23 cellular contexts compared by ENCODE assay signal in genomic region chr6:107719160-107719559, GRCh38.
"Had no signal": no experiment of that assay in that cellular context is flagged by ENCODE, and none has a peak within 500 bp of the region (broad histone marks: within the 10 kb centered on the region; RNA-seq: fewer than 3 reads in every experiment).

No MANE protein-coding gene starts in this region.

- ATAC-seq: activated T-cell treated with anti-CD3 and anti-CD28 coated beads, Interleukin-2, amount 50 U/mL, for 72 hours; left cardiac atrium; left ventricle myocardium superior; right lobe of liver had no signal

- H3K27ac Mint-ChIP-seq: activated naive CD8-positive, alpha-beta T cell treated with anti-CD3 and anti-CD28 coated beads, Interleukin-2, amount 10 ng/mL, durations not matched to agents 7 days and 5 days; activated T-cell treated with anti-CD3 and anti-CD28 coated beads, Interleukin-2, amount 50 U/mL, for 72 hours; progenitor cell of endocrine pancreas had no signal

- H3K27me3 Mint-ChIP-seq: activated naive CD8-positive, alpha-beta T cell treated with anti-CD3 and anti-CD28 coated beads, Interleukin-2, amount 10 ng/mL, durations not matched to agents 7 days and 5 days had no signal

- H3K9me3 Mint-ChIP-seq: activated naive CD8-positive, alpha-beta T cell treated with anti-CD3 and anti-CD28 coated beads, Interleukin-2, amount 10 ng/mL, durations not matched to agents 7 days and 5 days; activated T-cell treated with anti-CD3 and anti-CD28 coated beads, Interleukin-2, amount 50 U/mL, for 72 hours had no signal

- H3K9me3 ChIP-seq: esophagus squamous epithelium, ovary, right lobe of liver, tibial nerve had no signal

- H3K27me3 ChIP-seq: brain microvascular endothelial cell, hepatocyte, ovary, right lobe of liver had no signal

- DNase-seq: activated CD4-positive, alpha-beta T cell treated with anti-CD3 and anti-CD28 coated beads, Interleukin-2, amount 50 U/mL, for 4 hours; activated CD4-positive, CD25-positive, alpha-beta regulatory T cell treated with anti-CD3 and anti-CD28 coated beads, Interleukin-2, amount 50 U/mL, for 72 hours; activated naive CD4-positive, alpha-beta T cell; activated naive CD8-positive, alpha-beta T cell treated with anti-CD3 and anti-CD28 coated beads, Interleukin-2, amount 10 ng/mL, durations not matched to agents 7 days and 5 days; activated T-cell treated with anti-CD3 and anti-CD28 coated beads for 4 hours; activated T-cell treated with anti-CD3 and anti-CD28 coated beads, Interleukin-2, amount 50 U/mL, for 72 hours; amniotic stem cell; brain microvascular endothelial cell; caudate nucleus; cortex of kidney; esophagus squamous epithelium; foreskin melanocyte; left cardiac atrium; left ventricle myocardium superior; ovary; right lobe of liver; stimulated activated CD4-positive, alpha-beta T cell treated with anti-CD3 and anti-CD28 coated beads, Interleukin-2, amount 100 ng/mL, for 48 hours; stimulated activated naive CD4-positive, alpha-beta T cell treated with Interleukin-2 at 50 U/mL for 16 hours; T-helper 1 cell had no signal

- H3K4me3 Mint-ChIP-seq: activated naive CD8-positive, alpha-beta T cell treated with anti-CD3 and anti-CD28 coated beads, Interleukin-2, amount 10 ng/mL, durations not matched to agents 7 days and 5 days; activated T-cell treated with anti-CD3 and anti-CD28 coated beads, Interleukin-2, amount 50 U/mL, for 72 hours had no signal

- H3K27ac ChIP-seq: brain microvascular endothelial cell, esophagus squamous epithelium, hepatocyte, ovary, right lobe of liver, tibial nerve, VCaP had no signal
